Comparison of ENCODE assay signal across 2 cellular contexts in genomic region chr10:120458432-120458831, GRCh38.
TF ChIP-seq lines count a peak whose summit lies in the region.

No MANE protein-coding gene starts in this region.

TF ChIP-seq in SK-N-SH, 30 proteins besides CTCF, POLR2A, EP300 and RAD21 (continued from another document):
- no peak for TF ChIP-seq NFIC (IDR thresholded peaks at IDR 0.05; ENCODE audit: borderline replicate concordance)
- TF ChIP-seq RCOR1 (IDR thresholded peaks at IDR 0.05; ENCODE audit: low read length), result no peak
- TF ChIP-seq POLR2AphosphoS5 (IDR thresholded peaks at IDR 0.05; ENCODE audit: low read depth, low read length), result no peak
TF ChIP-seq in SK-N-SH: peak in this region for 0.

TF ChIP-seq in SK-N-SH treated with all-trans-retinoic acid at 6 μM for 48 hours, 23 proteins besides CTCF, POLR2A, EP300 and RAD21 (continued from another document):
- no peak for TF ChIP-seq TSHZ2 (CRISPR knock-in tag; IDR thresholded peaks at IDR 0.05)
- TF ChIP-seq TOX (CRISPR knock-in tag; IDR thresholded peaks at IDR 0.05; ENCODE audit: borderline replicate concordance), result no peak
- no peak for TF ChIP-seq SNAI2 (CRISPR knock-in tag; IDR thresholded peaks at IDR 0.05)
- no peak for TF ChIP-seq GLIS3 (CRISPR knock-in tag; IDR thresholded peaks at IDR 0.05)
- no peak for TF ChIP-seq ZC3H10 (CRISPR knock-in tag; IDR thresholded peaks at IDR 0.05)
- TF ChIP-seq ZFP30 (CRISPR knock-in tag; IDR thresholded peaks at IDR 0.05), result no peak
- TF ChIP-seq ARNTL (CRISPR knock-in tag; IDR thresholded peaks at IDR 0.05; ENCODE audit: borderline replicate concordance, low read depth), result no peak
